9 cellular contexts compared by ENCODE assay signal in genomic region chr4:76984788-76985211, GRCh38.
A peak's percentile ranks its signal among the peaks of the same experiment; 100 is the strongest.
DNase-seq lines count a peak whose midpoint lies in the region; ATAC-seq lines count a peak whose summit lies in the region.
"Had no signal": no experiment of that assay in that cellular context is flagged by ENCODE, and none has a peak within 500 bp of the region (broad histone marks: within the 10 kb centered on the region; RNA-seq: fewer than 3 reads in every experiment).

No MANE protein-coding gene starts in this region.

- DNase-seq in ELR (ENCODE audit: low read depth), result peak; percentile 95
- peak; percentile 97 for DNase-seq in amniotic epithelial cell (ENCODE audit: low read depth)
- DNase-seq in hepatic stellate cell (ENCODE audit: low spot score), result peak; percentile 64
- DNase-seq in skeletal muscle cell (ENCODE audit: low read depth), result peak; percentile 100
- DNase-seq in NCI-H748 treated with DMSO at 0.1 percent for 48 hours (lab: John Stamatoyannopoulos, UW), result no peak
- DNase-seq in NCI-H2107 (lab: John Stamatoyannopoulos, UW), result no peak
- DNase-seq: NCI-H1930 had no signal

- ATAC-seq in GM19023 (IDR thresholded peaks at IDR 0.05; ENCODE audit: unreplicated experiment) (no peak), HG03135 (IDR thresholded peaks at IDR 0.05; ENCODE audit: unreplicated experiment) (no peak)

- peak overlapping the region; percentile 8 for H3K4me3 ChIP-seq in skeletal muscle cell (ENCODE audit: low read depth, low read length)

Comparison
In these comparisons a context has a peak if more than half of its experiments do, and no peak if none do; other contexts are left out.
1. DNase-seq: peak in ELR (single experiment), amniotic epithelial cell (single experiment), hepatic stellate cell (single experiment) and skeletal muscle cell (single experiment); none in NCI-H748 treated with DMSO at 0.1 percent for 48 hours (single experiment) and NCI-H2107 (single experiment).